In the genomic region with DNA sequence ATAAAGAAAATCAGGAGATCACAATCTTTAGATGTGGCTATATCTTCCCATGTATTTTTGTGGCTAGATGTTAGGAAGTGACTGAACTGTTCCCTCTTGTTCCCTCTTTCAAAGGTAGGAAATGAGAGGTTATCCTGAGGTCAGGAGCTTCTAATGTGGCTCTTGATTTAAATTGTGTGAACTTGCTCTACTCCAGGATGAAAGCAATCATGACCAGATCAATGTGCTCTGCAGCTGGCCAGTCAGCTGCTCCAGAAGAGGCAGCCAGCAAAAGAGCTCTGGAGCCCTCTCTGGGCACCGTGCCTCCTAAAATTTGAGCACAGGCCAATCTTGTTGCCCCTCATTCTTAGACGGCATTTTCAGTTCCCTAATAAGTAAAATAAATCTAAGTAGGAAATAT, we compare ENCODE assay signal across 11 cellular contexts. TPM values are rescaled to one million over a fixed set of nuclear protein-coding genes. Genes with fewer than 3 reads are reported as not detected.
DNase-seq lines count a peak whose midpoint lies in the region; FAIRE-seq and TF ChIP-seq lines count a peak whose summit lies in the region.
"Had no signal": no experiment of that assay in that cellular context is flagged by ENCODE, and none has a peak within 500 bp of the region (broad histone marks: within the 10 kb centered on the region; RNA-seq: fewer than 3 reads in every experiment).

No MANE protein-coding gene starts in this region.

- TF ChIP-seq POLR2A in H54 (IDR thresholded peaks at IDR 0.05; ENCODE audit: low read depth, low read length) (no peak), vagina (IDR thresholded peaks at IDR 0.05) (no peak)

- H3K4me1 Mint-ChIP-seq in mesothelial cell of epicardium = peaks cover 44% of the 10 kb centered on the region

- H3K9me3 ChIP-seq in BE2C (no peaks in the 10 kb centered on the region), vagina (no peaks in the 10 kb centered on the region)

- no peaks in the 10 kb centered on the region for H3K27me3 ChIP-seq in BE2C
- no peaks in the 10 kb centered on the region for H3K27me3 ChIP-seq in dorsolateral prefrontal cortex
- H3K27me3 ChIP-seq in vagina = no peaks in the 10 kb centered on the region

- no peak overlapping the region for H3K4me3 ChIP-seq in BE2C (ENCODE audit: low read depth, low read length)
- peak overlapping the region in 7 of 59 donors; percentile 1 to 27 (median 3) for H3K4me3 ChIP-seq in dorsolateral prefrontal cortex
- H3K4me3 ChIP-seq in vagina = no peak overlapping the region

- H3K36me3 ChIP-seq in BE2C (no peaks in the 10 kb centered on the region), vagina (no peaks in the 10 kb centered on the region)

- intact Hi-C loops in dorsolateral prefrontal cortex (cut with DNase I) = no loop called here
- intact Hi-C loops in vagina (cut with DNase I) = no loop called here

- peak overlapping the region; percentile 55 for H3K27ac Mint-ChIP-seq in mesothelial cell of epicardium

- H3K4me1 ChIP-seq in BE2C = peaks cover 6% of the 10 kb centered on the region
- peaks cover 55% of the 10 kb centered on the region for H3K4me1 ChIP-seq in vagina

- FAIRE-seq in H54 (lab: Jason Lieb, UNC) = no peak
- FAIRE-seq: H1 had no signal

- peak; percentile 22 for DNase-seq in BE2C
- DNase-seq in NCI-H146 (lab: John Stamatoyannopoulos, UW) = peak; percentile 16
- DNase-seq in dorsolateral prefrontal cortex = peak in 7 of 10 donors; percentile 34 to 65 (median 55)
- no peak for DNase-seq in mesothelial cell of epicardium (ENCODE audit: low spot score in 2 of 2, unreplicated experiment in 2 of 2)
- DNase-seq in H54 (ENCODE audit: insufficient read length, low spot score) = no peak
- DNase-seq in stimulated activated naive CD4-positive, alpha-beta T cell treated with Interleukin-2 at 50 U/mL for 16 hours (lab: John Stamatoyannopoulos, UW) = no peak
- DNase-seq in vagina (ENCODE audit: extremely low spot score in 2 of 2) = no peak
- no peak for DNase-seq in activated gamma-delta T cell treated with Interleukin-2 at 50 U/mL for 16 hours
- DNase-seq: activated effector memory CD4-positive, alpha-beta T cell treated with Interleukin-2 at 50 U/mL for 16 hours; NCI-H226 had no signal

- H3K27ac ChIP-seq in dorsolateral prefrontal cortex = peak overlapping the region in 52 of 59 donors; percentile 3 to 78 (median 60)
- no peak overlapping the region for H3K27ac ChIP-seq in vagina

- TF ChIP-seq CTCF in BE2C (IDR thresholded peaks at IDR 0.05; ENCODE audit: low read depth, low read length) (0 out of 2 replicates have a peak, but pooled peaks have one; percentile 14), dorsolateral prefrontal cortex (IDR thresholded peaks at IDR 0.05 in 54 of 56, conservative IDR thresholded peaks at IDR 0.05 in 2 of 56; ENCODE audit: low read depth in 1 of 56, partially characterized antibody in 56 of 56) (peak in 2 of 56 donors; percentile 10 to 17), mesothelial cell of epicardium (IDR thresholded peaks at IDR 0.05; ENCODE audit: unreplicated experiment) (no peak), vagina (IDR thresholded peaks at IDR 0.05) (no peak)

- H3K9me3 Mint-ChIP-seq in mesothelial cell of epicardium = no peaks in the 10 kb centered on the region

- no peak overlapping the region for H3K4me3 Mint-ChIP-seq in mesothelial cell of epicardium

- no peaks in the 10 kb centered on the region for H3K36me3 Mint-ChIP-seq in mesothelial cell of epicardium

- H3K27me3 Mint-ChIP-seq in mesothelial cell of epicardium (ENCODE audit: low read depth) = no peaks in the 10 kb centered on the region

RNA-seq across cellular contexts. Expression of a gene that starts 32.0 kb away (rescaled TPM):
- 9.8 TPM for polyA plus RNA-seq in BE2C (2012; ENCODE audit: insufficient read depth, insufficient read length, low read depth)
- 100 to 1,000 TPM in 46 of 120 experiments, 10 to 100 TPM in 74; 56.6 to 132 (median 97.6) TPM for total RNA-seq in dorsolateral prefrontal cortex
- 38.9 to 40.5 TPM (median 39.1 TPM) in 3 replicates for total RNA-seq in mesothelial cell of epicardium
- total RNA-seq in vagina = 72.4 TPM

Comparison
In these comparisons a context has a peak if more than half of its experiments do, and no peak if none do; other contexts are left out.
1. DNase-seq: peak in BE2C (single experiment), NCI-H146 (single experiment) and dorsolateral prefrontal cortex (7 of 10); none in mesothelial cell of epicardium (0 of 2), H54 (single experiment), stimulated activated naive CD4-positive, alpha-beta T cell treated with Interleukin-2 at 50 U/mL for 16 hours (single experiment), vagina (0 of 2) and activated gamma-delta T cell treated with Interleukin-2 at 50 U/mL for 16 hours (single experiment).